Comparison of ENCODE assay signal across 8 cellular contexts in the genomic region with DNA sequence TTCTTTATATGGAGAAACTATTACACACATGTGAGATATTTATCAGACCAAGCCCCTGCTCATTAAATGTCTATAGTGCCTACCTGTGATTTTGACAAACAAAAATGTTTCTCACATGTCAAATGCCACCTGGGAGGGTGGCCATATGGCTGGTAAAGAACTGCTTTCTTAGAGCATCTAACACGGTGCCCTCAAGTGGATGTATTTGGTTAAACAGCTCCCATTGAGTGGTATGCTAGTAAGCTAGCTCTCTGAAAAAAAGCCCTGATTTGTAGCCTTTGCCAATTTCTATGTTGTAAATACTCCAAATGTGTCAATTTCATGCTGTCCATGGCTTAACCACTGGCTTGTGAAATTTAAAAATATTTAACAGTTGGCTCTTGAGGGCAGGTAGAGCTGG.
DNase-seq lines count a peak whose midpoint lies in the region; ATAC-seq and TF ChIP-seq lines count a peak whose summit lies in the region.

No MANE protein-coding gene starts in this region.

- peak; percentile 45 for ATAC-seq in HG02938 (IDR thresholded peaks at IDR 0.05; ENCODE audit: unreplicated experiment)
- ATAC-seq in HG02885 (IDR thresholded peaks at IDR 0.05; ENCODE audit: poor library complexity, unreplicated experiment): no peak

- DNase-seq in NCI-H82 (lab: John Stamatoyannopoulos, UW) (peak; percentile 51), NCI-H82 treated with DMSO at 0.1 percent for 48 hours (lab: John Stamatoyannopoulos, UW; ENCODE audit: unreplicated experiment) (no peak), SK-MEL-5 (ENCODE audit: low read depth, low spot score) (peak; percentile 38), retinal pigment epithelial cell (ENCODE audit: low read depth) (no peak), Ammon's horn (ENCODE audit: low spot score) (no peak)
- no peak for DNase-seq in activated T-cell treated with anti-CD3 and anti-CD28 coated beads, Interleukin-2, amount 50 U/mL, for 1 hour

- H3K4me3 ChIP-seq in retinal pigment epithelial cell (ENCODE audit: low read length): no peak overlapping the region

- TF ChIP-seq CTCF in retinal pigment epithelial cell (conservative IDR thresholded peaks at IDR 0.05; ENCODE audit: low read depth, low read length): peak; percentile 38

- in situ Hi-C loops in SK-MEL-5 (cut with HindIII; ENCODE audit: low pct_unique_long_range_greater_than_20kb, low sequenced_read_pairs): loop anchor here (25.0 kb wide), 1 partner anchor 568 kb away; no protein-coding TSS in a partner anchor

Comparison
In these comparisons a context has a peak if more than half of its experiments do, and no peak if none do; other contexts are left out.
1. DNase-seq: peak in NCI-H82 (single experiment) and SK-MEL-5 (single experiment); none in NCI-H82 treated with DMSO at 0.1 percent for 48 hours (single experiment), retinal pigment epithelial cell (single experiment), activated T-cell treated with anti-CD3 and anti-CD28 coated beads, Interleukin-2, amount 50 U/mL, for 1 hour (single experiment) and Ammon's horn (single experiment).